8 cellular contexts compared by ENCODE assay signal in the genomic region with DNA sequence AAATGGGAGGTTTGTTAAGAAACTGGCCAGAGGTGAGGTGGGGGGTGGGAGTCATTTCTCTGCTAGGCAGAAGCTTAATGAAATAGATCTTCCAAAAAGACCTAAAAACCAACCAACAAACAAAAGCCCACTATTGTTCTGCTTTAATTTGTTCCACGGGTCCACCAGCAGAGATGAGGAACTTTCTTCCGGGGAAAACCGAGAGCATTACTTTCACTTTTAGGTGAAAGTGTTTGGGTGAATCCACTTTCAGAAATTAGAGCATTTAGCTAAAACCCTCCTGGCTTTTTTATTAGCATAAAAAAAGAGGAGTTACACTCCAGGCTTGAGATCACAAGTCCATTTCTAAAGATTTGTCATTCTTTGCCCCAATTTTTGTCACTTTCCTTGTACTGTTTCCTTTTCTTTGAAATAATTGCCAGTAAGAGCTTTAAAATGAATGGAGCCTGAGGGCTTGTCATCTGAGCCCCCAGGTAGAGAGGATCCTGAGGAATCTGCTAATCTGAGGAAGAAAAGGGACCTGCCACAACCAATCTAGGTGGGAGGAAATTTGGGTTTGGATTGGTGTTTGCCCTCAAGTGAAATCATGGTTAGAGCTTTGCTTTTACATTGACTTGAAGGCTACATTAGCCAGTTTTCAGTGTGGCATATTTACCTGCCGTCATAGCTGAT.
DNase-seq lines count a peak whose midpoint lies in the region; TF ChIP-seq lines count a peak whose summit lies in the region.

No MANE protein-coding gene starts in this region.

- peak overlapping the region; percentile 26 to 49 for H3K4me3 ChIP-seq in foreskin fibroblast (ENCODE audit: low read depth in 1 of 2, low read length in 2 of 2)

- DNase-seq in ELF-1 (ENCODE audit: low read depth, low spot score), result peak; percentile 32
- DNase-seq in RPMI7951 (ENCODE audit: low read depth), result peak; percentile 2
- peak in 1 of 2 donors; percentile 11 for DNase-seq in foreskin fibroblast
- peak; percentile 18 for DNase-seq in renal cortical epithelial cell (ENCODE audit: low read depth)
- no peak for DNase-seq in NCI-H1417 (lab: John Stamatoyannopoulos, UW)
- DNase-seq in GM20000 (ENCODE audit: low spot score), result no peak
- no peak for DNase-seq in effector CD8-positive, alpha-beta T cell (lab: John Stamatoyannopoulos, UW)
- no peak for DNase-seq in NCI-H82 (lab: John Stamatoyannopoulos, UW)

- TF ChIP-seq CTCF in foreskin fibroblast (IDR thresholded peaks at IDR 0.05; ENCODE audit: low read depth, low read length) (no peak), GM20000 (IDR thresholded peaks at IDR 0.05; ENCODE audit: extremely low read depth, missing control alignments) (no peak)

Comparison
In these comparisons a context has a peak if more than half of its experiments do, and no peak if none do; other contexts are left out.
1. DNase-seq: peak in ELF-1 (single experiment), RPMI7951 (single experiment) and renal cortical epithelial cell (single experiment); none in NCI-H1417 (0 of 3), GM20000 (single experiment), effector CD8-positive, alpha-beta T cell (single experiment) and NCI-H82 (single experiment).